22 cellular contexts compared by ENCODE assay signal in the genomic region with DNA sequence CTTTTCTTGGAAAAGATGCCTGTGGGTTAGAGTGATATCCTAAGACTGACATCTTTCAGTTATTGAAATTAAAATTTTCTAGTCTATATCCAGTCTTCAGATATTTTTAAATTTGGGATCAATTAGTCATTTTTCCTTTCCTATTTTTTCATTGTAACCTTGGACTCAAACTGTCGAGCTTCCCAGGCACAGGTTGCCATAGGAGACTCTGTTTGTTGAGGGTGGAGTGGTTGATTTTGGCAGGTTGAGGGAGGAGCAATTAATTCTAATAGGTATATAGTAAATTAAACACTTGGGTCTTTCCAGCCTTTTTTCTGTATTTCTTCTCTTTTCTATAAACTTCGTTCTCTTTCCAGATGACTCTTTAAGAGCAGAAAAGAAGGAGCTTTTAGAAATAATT.
"Had no signal": no experiment of that assay in that cellular context is flagged by ENCODE, and none has a peak within 500 bp of the region (broad histone marks: within the 10 kb centered on the region; RNA-seq: fewer than 3 reads in every experiment).

No MANE protein-coding gene starts in this region.

- DNase-seq: activated CD4-positive, alpha-beta memory T cell treated with anti-CD3 and anti-CD28 coated beads for 36 hours; activated CD4-positive, alpha-beta T cell treated with anti-CD3 and anti-CD28 coated beads, Interleukin-2, amount 10 ng/mL, durations not matched to agents 7 days and 5 days; activated CD4-positive, CD25-positive, alpha-beta regulatory T cell; activated CD8-positive, alpha-beta memory T cell treated with anti-CD3 and anti-CD28 coated beads for 24 hours; activated effector memory CD4-positive, alpha-beta T cell treated with anti-CD3 and anti-CD28 coated beads, Interleukin-2, amount 50 U/mL, for 16 hours; activated naive CD4-positive, alpha-beta T cell treated with Interleukin-2 at 50 U/mL for 16 hours; activated naive CD8-positive, alpha-beta T cell treated with anti-CD3 and anti-CD28 coated beads, Interleukin-2, amount 50 U/mL, for 24 hours; activated T-cell treated with anti-CD3 and anti-CD28 coated beads, Interleukin-2, amount 50 U/mL, for 4 hours; amniotic stem cell; cortex of kidney; KBM-7; NCI-H1694; NCI-H2029; NCI-H2171; NCI-H2227 treated with DMSO at 0.1 percent for 48 hours; NCI-H446 treated with DMSO at 0.1 percent for 48 hours; NCI-H526 treated with DMSO at 0.1 percent for 48 hours; SK-N-SH; T-helper 1 cell had no signal

- H3K27me3 ChIP-seq: ascending aorta had no signal

- ATAC-seq: activated naive CD4-positive, alpha-beta T cell treated with anti-CD3 and anti-CD28 coated beads, Interleukin-2, amount 50 U/mL, for 72 hours; activated naive CD8-positive, alpha-beta T cell treated with anti-CD3 and anti-CD28 coated beads, Interleukin-2, amount 50 U/mL, for 24 hours; activated T-cell treated with anti-CD3 and anti-CD28 coated beads, Interleukin-2, amount 50 U/mL, for 4 hours had no signal

- H3K4me1 ChIP-seq: ascending aorta had no signal

- H3K27ac ChIP-seq: ascending aorta, VCaP had no signal

- H3K9me3 ChIP-seq: ascending aorta, SK-N-SH had no signal

- H3K4me3 ChIP-seq: ascending aorta had no signal

- H3K36me3 ChIP-seq: ascending aorta had no signal
